ENCODE assay signal across 12 cellular contexts in the genomic region with DNA sequence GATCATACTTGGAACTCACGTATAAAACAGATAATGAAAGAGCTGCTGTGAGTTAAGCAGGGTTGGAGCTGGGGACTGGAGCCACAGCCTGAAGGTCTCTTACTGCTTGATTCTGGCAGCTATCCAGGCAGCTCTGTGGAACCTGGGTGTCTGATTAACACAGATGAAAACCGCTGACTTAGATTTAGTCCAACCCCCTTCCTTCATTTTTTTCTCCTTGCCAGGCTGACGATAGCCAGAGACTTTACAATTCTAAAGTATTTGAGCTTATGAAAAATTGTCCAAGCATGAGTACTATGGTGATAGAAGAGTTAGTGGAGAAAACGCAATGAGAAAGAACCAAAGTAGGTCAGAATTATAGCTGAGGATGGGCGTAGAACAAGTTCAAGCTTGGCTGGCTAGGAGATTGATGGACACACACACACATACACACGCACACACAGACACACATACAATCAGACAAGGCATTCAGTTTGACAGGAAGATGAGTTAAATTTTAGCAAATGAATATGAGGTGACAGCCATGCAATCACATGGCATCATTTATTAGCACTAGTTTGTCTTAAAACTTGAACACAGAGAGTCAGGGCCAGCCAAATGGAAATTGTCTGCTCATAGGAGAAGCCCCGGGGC. TPM values are rescaled to one million over a fixed set of nuclear protein-coding genes. Genes with fewer than 3 reads are reported as not detected.
DNase-seq lines count a peak whose midpoint lies in the region; ATAC-seq and TF ChIP-seq lines count a peak whose summit lies in the region.
"Had no signal": no experiment of that assay in that cellular context is flagged by ENCODE, and none has a peak within 500 bp of the region (broad histone marks: within the 10 kb centered on the region; RNA-seq: fewer than 3 reads in every experiment).

No MANE protein-coding gene starts in this region.

- intact Hi-C loops in Right ventricle myocardium inferior (cut with DNase I) = no loop called here

- peak overlapping the region in 1 of 2 donors; percentile 36 for H3K27ac ChIP-seq in right atrium auricular region
- no peak overlapping the region for H3K27ac ChIP-seq in coronary artery

- no peaks in the 10 kb centered on the region for H3K36me3 ChIP-seq in right atrium auricular region
- H3K36me3 ChIP-seq in adipocyte (ENCODE audit: control insufficient read depth, insufficient read depth, low read length, severe bottlenecking) = no peaks in the 10 kb centered on the region

- H3K9me3 ChIP-seq in right atrium auricular region (no peaks in the 10 kb centered on the region), adipocyte (ENCODE audit: control insufficient read depth, low read length) (no peaks in the 10 kb centered on the region)

- no peaks in the 10 kb centered on the region for H3K27me3 ChIP-seq in right atrium auricular region
- no peaks in the 10 kb centered on the region for H3K27me3 ChIP-seq in adipocyte (replicated peaks; ENCODE audit: control insufficient read depth, insufficient read depth, low read length)

- H3K4me3 ChIP-seq in right atrium auricular region = no peak overlapping the region
- H3K4me3 ChIP-seq in adipocyte (ENCODE audit: low read length) = no peak overlapping the region
- no peak overlapping the region for H3K4me3 ChIP-seq in coronary artery

- no peaks in the 10 kb centered on the region for H3K4me1 ChIP-seq in right atrium auricular region
- H3K4me1 ChIP-seq in adipocyte (ENCODE audit: control insufficient read depth, insufficient read depth, low read length) = no peaks in the 10 kb centered on the region

- no peak overlapping the region for H3K9ac ChIP-seq in adipocyte (ENCODE audit: low read length)

- TF ChIP-seq CTCF in right atrium auricular region (IDR thresholded peaks at IDR 0.05) (no peak), coronary artery (IDR thresholded peaks at IDR 0.05) (no peak)

- DNase-seq in Right ventricle myocardium inferior (ENCODE audit: missing footprints) (no peak), right atrium auricular region (ENCODE audit: low spot score) (no peak), adipocyte (ENCODE audit: low read depth) (peak; percentile 48), iris pigment epithelial cell (ENCODE audit: low read depth) (peak; percentile 62), coronary artery (ENCODE audit: low spot score) (no peak), GM19238 (ENCODE audit: insufficient read length, low spot score) (no peak), amygdala (lab: John Stamatoyannopoulos, UW) (no peak)
- DNase-seq: cortex of kidney, NCI-H1694 had no signal

- ATAC-seq in Right ventricle myocardium inferior (peak; percentile 82), GM18867 (IDR thresholded peaks at IDR 0.05; ENCODE audit: unreplicated experiment) (no peak)
- ATAC-seq: stimulated activated effector memory CD8-positive, alpha-beta T cell treated with anti-CD3 and anti-CD28 coated beads, Interleukin-12 subunit alpha, Interleukin-12 subunit beta, amount 100 ng/mL, for 72 hours had no signal

RNA-seq across cellular contexts. Expression of gene GPR85, which starts 13.6 kb away (rescaled TPM):
- total RNA-seq in Right ventricle myocardium inferior (0.62 TPM), right atrium auricular region (1 to 10 TPM; 2.0 to 2.3 TPM)
- total RNA-seq: B cell had no signal

RNA-seq across cellular contexts. Expression of gene SMIM30, which starts 18.1 kb away (rescaled TPM):
- total RNA-seq in Right ventricle myocardium inferior (117 TPM), right atrium auricular region (100 to 1,000 TPM in 1 of 2 donors, 10 to 100 TPM in 1; 93.1 to 208 TPM)

Comparison
In these comparisons a context has a peak if more than half of its experiments do, and no peak if none do; other contexts are left out.
1. DNase-seq: peak in adipocyte (single experiment) and iris pigment epithelial cell (single experiment); none in Right ventricle myocardium inferior (single experiment), right atrium auricular region (single experiment), coronary artery (single experiment), GM19238 (single experiment) and amygdala (0 of 56).